1 cellular context compared by ENCODE assay signal in genomic region chr1:94629259-94630181, GRCh38.
TF ChIP-seq lines count a peak whose summit lies in the region.

No MANE protein-coding gene starts in this region.

TF ChIP-seq in HepG2, 621 proteins besides CTCF, POLR2A, EP300 and RAD21 (continued from another document):
- no peak for TF ChIP-seq AHDC1 (CRISPR knock-in tag; IDR thresholded peaks at IDR 0.05; ENCODE audit: borderline replicate concordance)
